In genomic region chr12:113422929-113423669, GRCh38 we compare ENCODE assay signal across 8 cellular contexts. TPM values are rescaled to one million over a fixed set of nuclear protein-coding genes. Genes with fewer than 3 reads are reported as not detected.
DNase-seq lines count a peak whose midpoint lies in the region; ATAC-seq, FAIRE-seq and TF ChIP-seq lines count a peak whose summit lies in the region.

No MANE protein-coding gene starts in this region.

- H4K20me1 ChIP-seq in K562 (replicated peaks; ENCODE audit: control insufficient read depth, insufficient read depth, low read length): no peaks in the 10 kb centered on the region

- no peak for TF ChIP-seq CTCF in K562 (IDR thresholded peaks at IDR 0.05 in 2 of 3, conservative IDR thresholded peaks at IDR 0.05 in 1 of 3; ENCODE audit: insufficient read depth in 2 of 3, low read depth in 1 of 3, low read length in 3 of 3)
- TF ChIP-seq CTCF in right lobe of liver (IDR thresholded peaks at IDR 0.05): no peak
- TF ChIP-seq CTCF in thyroid gland (IDR thresholded peaks at IDR 0.05): no peak

- H3K27me3 Mint-ChIP-seq in activated CD4-positive, alpha-beta T cell treated with anti-CD3 and anti-CD28 coated beads for 36 hours: no peaks in the 10 kb centered on the region

- H3K27me3 ChIP-seq in K562 (ENCODE audit: control insufficient read depth in 2 of 2, insufficient read depth in 2 of 2, low read length in 2 of 2) (no peaks in the 10 kb centered on the region), right lobe of liver (no peaks in the 10 kb centered on the region), thyroid gland (no peaks in the 10 kb centered on the region)

- H3K27ac Mint-ChIP-seq in activated CD4-positive, alpha-beta T cell treated with anti-CD3 and anti-CD28 coated beads for 36 hours: no peak overlapping the region

- FAIRE-seq in K562 (lab: Jason Lieb, UNC): no peak

- H3K4me1 Mint-ChIP-seq in activated CD4-positive, alpha-beta T cell treated with anti-CD3 and anti-CD28 coated beads for 36 hours: peaks cover 11% of the 10 kb centered on the region

- peaks cover 28 to 32% of the 10 kb centered on the region in 2 experiments for H3K4me1 ChIP-seq in K562 (replicated peaks in 1 of 2; ENCODE audit: control insufficient read depth in 2 of 2, insufficient read depth in 2 of 2, low read length in 2 of 2)
- H3K4me1 ChIP-seq in right lobe of liver: peaks cover 0 to 36% (median 12%) of the 10 kb centered on the region in 4 donors
- peaks cover 25 to 35% of the 10 kb centered on the region in 2 donors for H3K4me1 ChIP-seq in thyroid gland

- peak overlapping the region; percentile 83 for H3K4me3 Mint-ChIP-seq in activated CD4-positive, alpha-beta T cell treated with anti-CD3 and anti-CD28 coated beads for 36 hours

- H3K9me1 ChIP-seq in K562 (ENCODE audit: control insufficient read depth, insufficient read depth, low read length): no peaks in the 10 kb centered on the region

- no peaks in the 10 kb centered on the region for H3K9me3 Mint-ChIP-seq in activated CD4-positive, alpha-beta T cell treated with anti-CD3 and anti-CD28 coated beads for 36 hours (ENCODE audit: low read depth)

- no peak for ATAC-seq in activated CD4-positive, alpha-beta T cell treated with anti-CD3 and anti-CD28 coated beads for 36 hours
- ATAC-seq in K562 (peak; percentile 7), right lobe of liver (no peak), GM18519 (IDR thresholded peaks at IDR 0.05; ENCODE audit: low FRiP score, unreplicated experiment) (no peak)

- H2AFZ ChIP-seq in K562 (ENCODE audit: low read depth, low read length): peak overlapping the region; percentile 93

- WGBS in K562 (ENCODE audit: insufficient coverage, low coverage, missing lambda C conversion rate): 34% methylated on average over 6 of the region's 6 CpGs
- WGBS in right lobe of liver (ENCODE audit: insufficient coverage, low coverage, low lambda C conversion rate, missing lambda C conversion rate): 45% methylated on average over 5 of the region's 6 CpGs
- WGBS in thyroid gland, 2 donors: 83 to 84% methylated on average over 6 of the region's 6 CpGs

- H3K27ac ChIP-seq in K562 (ENCODE audit: extremely low read depth, low read depth, low read length) (peak overlapping the region; percentile 96), right lobe of liver (peak overlapping the region; percentile 97 to 99 (median 98)), thyroid gland (peak overlapping the region; percentile 63 to 92 (median 77))

- in situ Hi-C loops in K562 (cut with MboI): loop anchor here (25.0 kb wide), 1 partner anchor 236 kb away; the partner anchor contains the start of genes DDX54 and RITA1

- H3K36me3 Mint-ChIP-seq in activated CD4-positive, alpha-beta T cell treated with anti-CD3 and anti-CD28 coated beads for 36 hours (ENCODE audit: low read depth): no peaks in the 10 kb centered on the region

- BruUV-seq in K562 (replicated peaks; lab: Mats Ljungman, UMichigan): no TSS peak

- no peaks in the 10 kb centered on the region; the same call in 1 of the 2 replicates for H3K9me3 ChIP-seq in K562 (replicated peaks; ENCODE audit: control insufficient read depth, insufficient read depth, low read depth, low read length)
- no peaks in the 10 kb centered on the region for H3K9me3 ChIP-seq in right lobe of liver
- no peaks in the 10 kb centered on the region for H3K9me3 ChIP-seq in thyroid gland

- intact Hi-C loops in activated CD4-positive, alpha-beta T cell treated with anti-CD3 and anti-CD28 coated beads for 36 hours (cut with DNase I, micrococcal nuclease): loop anchor here in 1 of 2 experiments (1.0 kb wide), 4 partner anchors 65 to 375 kb away; partner anchors contain the start of genes DDX54, PLBD2, RITA1 and SLC8B1
- intact Hi-C loops in K562 (cut with micrococcal nuclease): no loop called here
- intact Hi-C loops in right lobe of liver (cut with DNase I): no loop called here
- intact Hi-C loops in thyroid gland (cut with DNase I): loop anchor here (10.0 kb wide), 2 partner anchors 68 to 228 kb away; partner anchors contain the start of gene PLBD2

- peak overlapping the region; percentile 91 to 93 for H3K9ac ChIP-seq in K562 (ENCODE audit: insufficient read depth in 1 of 2, low read depth in 2 of 2, low read length in 2 of 2)

- H3K4me2 ChIP-seq in K562 (ENCODE audit: insufficient read depth, low read length): peak overlapping the region; percentile 83

- TF ChIP-seq POLR2A in K562 (conservative IDR thresholded peaks at IDR 0.05) (no peak), right lobe of liver (IDR thresholded peaks at IDR 0.05) (peak; percentile 21), thyroid gland (IDR thresholded peaks at IDR 0.05) (no peak)

- H3K36me3 ChIP-seq in K562 (ENCODE audit: control insufficient read depth, insufficient read depth, low read length) (peaks cover 5% of the 10 kb centered on the region; the same call in 1 of the 3 replicates), right lobe of liver (no peaks in the 10 kb centered on the region), thyroid gland (no peaks in the 10 kb centered on the region)

- DNase-seq in activated CD4-positive, alpha-beta T cell treated with anti-CD3 and anti-CD28 coated beads for 36 hours: no peak
- DNase-seq in activated CD4-positive, alpha-beta T cell treated with anti-CD3 and anti-CD28 coated beads for 4 hours: no peak
- DNase-seq in K562 (ENCODE audit: extremely low read depth in 1 of 4, low spot score in 3 of 4) (no peak), right lobe of liver (no peak), thyroid gland (no peak), Kasumi-1 (lab: John Stamatoyannopoulos, UW) (no peak), middle frontal gyrus (ENCODE audit: extremely low spot score, low spot score) (no peak)

- H3K4me3 ChIP-seq in K562 (peak overlapping the region; percentile 55), right lobe of liver (peak overlapping the region; percentile 64 to 68 (median 65)), thyroid gland (replicated peaks in 1 of 3) (peak overlapping the region; percentile 34 to 52 (median 41))

- CTCF ChIA-PET in activated CD4-positive, alpha-beta T cell treated with anti-CD3 and anti-CD28 coated beads for 36 hours (lab: Charles Lee): no interaction called here
- CTCF ChIA-PET in K562 (lab: Yijun Ruan, JAX; ENCODE audit: low intra/inter-chr PET ratio): interaction anchor here (1.1 kb wide), 1 partner anchor 111 kb away, joined by 3 read pairs; no protein-coding TSS in a partner anchor

- POLR2A ChIA-PET in activated CD4-positive, alpha-beta T cell treated with anti-CD3 and anti-CD28 coated beads for 36 hours (lab: Charles Lee): interaction anchor here (0.6 kb wide), 1 partner anchor 64 kb away, joined by 3 read pairs; the partner anchor contains the start of gene PLBD2
- POLR2A ChIA-PET in K562 (lab: Yijun Ruan, JAX): interaction anchor here (0.6 to 1.6 kb wide), 4 partner anchors 15 to 262 kb away, joined by 3 to 6 read pairs (median 4); no protein-coding TSS in a partner anchor

- no peak for TF ChIP-seq RAD21 in K562 (CRISPR knock-in tag; conservative IDR thresholded peaks at IDR 0.05 in 1 of 2, IDR thresholded peaks at IDR 0.05 in 1 of 2)

- TF ChIP-seq EP300 in K562 (IDR thresholded peaks at IDR 0.05; ENCODE audit: low read length): no peak

- H3K79me2 ChIP-seq in K562 (ENCODE audit: control insufficient read depth, insufficient read depth, low read length): peaks cover 13% of the 10 kb centered on the region

RNA-seq across cellular contexts. Expression of gene SDSL, which starts 0.9 kb away (rescaled TPM):
- total RNA-seq in activated CD4-positive, alpha-beta T cell treated with anti-CD3 and anti-CD28 coated beads for 36 hours: 1 to 10 TPM; 1.5 to 3.9 TPM
- total RNA-seq in K562 (2011; cell fraction: chromatin; rRNA removed; ENCODE audit: low replicate concordance): 3.2 and 9.7 TPM in 2 replicates
- total RNA-seq in K562 (2011; cell fraction: nucleolus; rRNA removed): 6.1 and 7.5 TPM in 2 replicates
- total RNA-seq in K562 (2011; cell fraction: nucleoplasm; rRNA removed): 7.0 and 15.4 TPM in 2 replicates
- total RNA-seq in K562 (2014; rRNA removed) (7.4 and 9.1 TPM in 2 replicates), K562 (2014; rRNA removed; fragmentation: Illumina TruSeq; extraction: Trizol) (1.1 and 1.7 TPM in 2 replicates), K562 (2015; rRNA removed; fragmentation: Illumina TruSeq; extraction: Trizol) (6.3 and 7.8 TPM in 2 replicates), K562 (2021) (8.4 and 9.1 TPM in 2 replicates), right lobe of liver (10 to 100 TPM; 25.5 to 85.7 (median 32.3) TPM), thyroid gland (10 to 100 TPM; 13.6 to 42.2 (median 27.5) TPM)
- polyA plus RNA-seq in K562 (2011; rRNA removed) (9.8 and 10.9 TPM in 2 replicates), K562 (2014; fragmentation: Illumina TruSeq; extraction: Trizol) (3.0 and 7.1 TPM in 2 replicates), K562 (2014; fragmentation: Nextera tagmentation; extraction: Ambion mirVana) (1 to 10 TPM in 1 of 2 experiments, under 1 TPM in 1; 0.31 to 2.0 TPM), K562 (2014; rRNA removed) (11.0 and 13.4 TPM in 2 replicates)
- polyA plus RNA-seq in K562 (2011; cell fraction: cytosol; rRNA removed): 13.4 and 29.5 TPM in 2 replicates
- polyA plus RNA-seq in K562 (2011; cell fraction: nucleus; rRNA removed): 5.6 and 8.8 TPM in 2 replicates
- 15.2 and 23.6 TPM in 2 replicates for polyA plus RNA-seq in K562 (2012)
- polyA minus RNA-seq in K562 (2011; rRNA and poly(A)+ RNA removed): 2.8 and 3.7 TPM in 2 replicates
- polyA minus RNA-seq in K562 (2011; cell fraction: cytosol; rRNA and poly(A)+ RNA removed): 5.2 and 5.9 TPM in 2 replicates
- 5.4 and 6.6 TPM in 2 replicates for polyA minus RNA-seq in K562 (2011; cell fraction: nucleus; rRNA and poly(A)+ RNA removed)

RNA-seq across cellular contexts. Expression of gene SDS, which starts 19.4 kb away (rescaled TPM):
- not detected for total RNA-seq in activated CD4-positive, alpha-beta T cell treated with anti-CD3 and anti-CD28 coated beads for 36 hours
- not detected in 2 replicates for total RNA-seq in K562 (2011; cell fraction: chromatin; rRNA removed; ENCODE audit: low replicate concordance)
- not detected in 2 replicates for total RNA-seq in K562 (2011; cell fraction: nucleolus; rRNA removed)
- not detected in 2 replicates for total RNA-seq in K562 (2011; cell fraction: nucleoplasm; rRNA removed)
- 0.24 TPM in 1 of 2 replicates, not detected in the other for total RNA-seq in K562 (2014; rRNA removed)
- total RNA-seq in K562 (2014; rRNA removed; fragmentation: Illumina TruSeq; extraction: Trizol): 0.07 TPM in 1 of 2 replicates, not detected in the other
- 0.60 and 1.1 TPM in 2 replicates for total RNA-seq in K562 (2015; rRNA removed; fragmentation: Illumina TruSeq; extraction: Trizol)
- 0.18 and 0.22 TPM in 2 replicates for total RNA-seq in K562 (2021)
- polyA plus RNA-seq in K562 (2011; rRNA removed): 0.07 TPM in 1 of 2 replicates, not detected in the other
- 0.10 TPM in 1 of 2 replicates, not detected in the other for polyA plus RNA-seq in K562 (2011; cell fraction: cytosol; rRNA removed)
- polyA plus RNA-seq in K562 (2011; cell fraction: nucleus; rRNA removed): 0.48 TPM in 1 of 2 replicates, not detected in the other
- polyA plus RNA-seq in K562 (2012): 0.22 and 0.34 TPM in 2 replicates
- polyA plus RNA-seq in K562 (2014; fragmentation: Illumina TruSeq; extraction: Trizol): 0.09 and 0.10 TPM in 2 replicates
- under 1 TPM; 0.07 to 0.23 TPM for polyA plus RNA-seq in K562 (2014; fragmentation: Nextera tagmentation; extraction: Ambion mirVana)
- polyA plus RNA-seq in K562 (2014; rRNA removed): 0.15 and 0.30 TPM in 2 replicates
- polyA minus RNA-seq in K562 (2011; rRNA and poly(A)+ RNA removed): not detected in 2 replicates
- not detected in 2 replicates for polyA minus RNA-seq in K562 (2011; cell fraction: cytosol; rRNA and poly(A)+ RNA removed)
- polyA minus RNA-seq in K562 (2011; cell fraction: nucleus; rRNA and poly(A)+ RNA removed): not detected in 2 replicates
- 100 to 1,000 TPM; 208 to 722 (median 309) TPM for total RNA-seq in right lobe of liver
- total RNA-seq in thyroid gland: 1 to 10 TPM in 1 of 4 donors, under 1 TPM in 1, not detected in 2; 0.33 to 1.4 TPM

RNA-seq across cellular contexts. Expression of gene LHX5, which starts 48.6 kb away (rescaled TPM):
- not detected for total RNA-seq in activated CD4-positive, alpha-beta T cell treated with anti-CD3 and anti-CD28 coated beads for 36 hours
- 0.25 TPM in 1 of 2 replicates, not detected in the other for total RNA-seq in K562 (2011; cell fraction: chromatin; rRNA removed; ENCODE audit: low replicate concordance)
- 0.13 and 0.17 TPM in 2 replicates for total RNA-seq in K562 (2011; cell fraction: nucleolus; rRNA removed)
- not detected in 2 replicates for total RNA-seq in K562 (2011; cell fraction: nucleoplasm; rRNA removed)
- total RNA-seq in K562 (2014; rRNA removed) (0.05 TPM in 1 of 2 replicates, not detected in the other), K562 (2014; rRNA removed; fragmentation: Illumina TruSeq; extraction: Trizol) (not detected in 2 replicates), K562 (2015; rRNA removed; fragmentation: Illumina TruSeq; extraction: Trizol) (not detected in 2 replicates), K562 (2021) (0.04 and 0.16 TPM in 2 replicates), right lobe of liver (not detected), thyroid gland (under 1 TPM in 1 of 4 donors, not detected in 3; 0.13 TPM)
- polyA plus RNA-seq in K562 (2011; rRNA removed) (0.09 and 0.17 TPM in 2 replicates), K562 (2014; fragmentation: Illumina TruSeq; extraction: Trizol) (not detected in 2 replicates), K562 (2014; fragmentation: Nextera tagmentation; extraction: Ambion mirVana) (not detected), K562 (2014; rRNA removed) (0.08 TPM in 1 of 2 replicates, not detected in the other)
- 0.24 and 0.64 TPM in 2 replicates for polyA plus RNA-seq in K562 (2011; cell fraction: cytosol; rRNA removed)
- 0.25 and 0.34 TPM in 2 replicates for polyA plus RNA-seq in K562 (2011; cell fraction: nucleus; rRNA removed)
- 0.03 and 0.08 TPM in 2 replicates for polyA plus RNA-seq in K562 (2012)
- polyA minus RNA-seq in K562 (2011; rRNA and poly(A)+ RNA removed): not detected in 2 replicates
- polyA minus RNA-seq in K562 (2011; cell fraction: cytosol; rRNA and poly(A)+ RNA removed): not detected in 2 replicates
- polyA minus RNA-seq in K562 (2011; cell fraction: nucleus; rRNA and poly(A)+ RNA removed): 0.13 TPM in 1 of 2 replicates, not detected in the other

Comparison
In these comparisons a context has a peak if more than half of its experiments do, and no peak if none do; other contexts are left out.
1. RNA of gene SDS, which starts 19.4 kb away (total RNA-seq): 208 to 722 TPM in right lobe of liver; 0.33 to 1.4 TPM in thyroid gland, 0.07 to 1.1 TPM in K562 and not detected in activated CD4-positive, alpha-beta T cell treated with anti-CD3 and anti-CD28 coated beads for 36 hours; every median in the first group is over 10 times any median in the second.
2. Peak in every context shown above with its lines, with median percentiles within 50 percentile points of each other: H3K27ac ChIP-seq and H3K4me3 ChIP-seq.